1 cellular context compared by ENCODE assay signal in genomic region chr1:153953859-153954365, GRCh38.
A peak's percentile ranks its signal among the peaks of the same experiment; 100 is the strongest.
TF ChIP-seq lines count a peak whose summit lies in the region.

No MANE protein-coding gene starts in this region.

TF ChIP-seq in HepG2, 621 proteins besides CTCF, POLR2A, EP300 and RAD21 (continued from another document and continues in another):
- TF ChIP-seq ARID4A (CRISPR knock-in tag; IDR thresholded peaks at IDR 0.05; ENCODE audit: borderline replicate concordance) (peak; percentile 73), ZBTB21 (CRISPR knock-in tag; IDR thresholded peaks at IDR 0.05) (0 out of 2 replicates have a peak, but pooled peaks have one; percentile 18), MED13 (CRISPR knock-in tag; IDR thresholded peaks at IDR 0.05) (no peak), ZBED4 (CRISPR knock-in tag; IDR thresholded peaks at IDR 0.05; ENCODE audit: borderline replicate concordance) (peak; percentile 77; the same call in 1 of the 2 replicates), TFDP2 (CRISPR knock-in tag; IDR thresholded peaks at IDR 0.05) (peak; percentile 45; the same call in 1 of the 2 replicates), ZFP90 (CRISPR knock-in tag; IDR thresholded peaks at IDR 0.05; ENCODE audit: borderline replicate concordance) (no peak), ZNF44 (CRISPR knock-in tag; IDR thresholded peaks at IDR 0.05) (no peak), CBX5 (CRISPR knock-in tag; IDR thresholded peaks at IDR 0.05; ENCODE audit: borderline replicate concordance) (no peak), SATB2 (CRISPR knock-in tag; IDR thresholded peaks at IDR 0.05) (no peak), ZNF644 (CRISPR knock-in tag; IDR thresholded peaks at IDR 0.05; ENCODE audit: low read depth) (peak; percentile 98), CREM (IDR thresholded peaks at IDR 0.05) (peak; percentile 31; the same call in 1 of the 2 replicates), CREM (CRISPR knock-in tag; IDR thresholded peaks at IDR 0.05) (no peak), ZNF619 (CRISPR knock-in tag; IDR thresholded peaks at IDR 0.05) (peak; percentile 84; the same call in 1 of the 2 replicates), SOX13 (IDR thresholded peaks at IDR 0.05) (no peak), SOX13 (CRISPR knock-in tag; conservative IDR thresholded peaks at IDR 0.05 in 1 of 2, IDR thresholded peaks at IDR 0.05 in 1 of 2) (peak in 1 of 2 experiments; percentile 21; a peak in 1 of 4 replicates), GMEB1 (CRISPR knock-in tag; IDR thresholded peaks at IDR 0.05; ENCODE audit: borderline replicate concordance) (peak; percentile 39; the same call in 1 of the 2 replicates), ZNF350 (CRISPR knock-in tag; IDR thresholded peaks at IDR 0.05; ENCODE audit: borderline replicate concordance, low read depth) (peak; percentile 54; the same call in 1 of the 2 replicates), GATAD1 (CRISPR knock-in tag; IDR thresholded peaks at IDR 0.05) (peak; percentile 50; the same call in 1 of the 2 replicates), ZNF772 (CRISPR knock-in tag; IDR thresholded peaks at IDR 0.05) (0 out of 2 replicates have a peak, but pooled peaks have one; percentile 47), SOX5 (CRISPR knock-in tag; IDR thresholded peaks at IDR 0.05; ENCODE audit: borderline replicate concordance) (peak; percentile 54), KLF15 (CRISPR knock-in tag; IDR thresholded peaks at IDR 0.05; ENCODE audit: borderline replicate concordance) (no peak; the same call in 1 of the 2 replicates), ZFP36 (IDR thresholded peaks at IDR 0.05; ENCODE audit: borderline replicate concordance, low read depth, low read length, partially characterized antibody) (no peak), MATR3 (CRISPR knock-in tag; IDR thresholded peaks at IDR 0.05) (no peak), SCMH1 (CRISPR knock-in tag; IDR thresholded peaks at IDR 0.05; ENCODE audit: borderline replicate concordance) (no peak), FOXA3 (CRISPR knock-in tag; IDR thresholded peaks at IDR 0.05) (peak; percentile 98), ZNF878 (CRISPR knock-in tag; IDR thresholded peaks at IDR 0.05) (no peak), DZIP1 (CRISPR knock-in tag; IDR thresholded peaks at IDR 0.05) (no peak), ATF7 (IDR thresholded peaks at IDR 0.05) (no peak), ATF7 (CRISPR knock-in tag; IDR thresholded peaks at IDR 0.05) (no peak), MAX (IDR thresholded peaks at IDR 0.05) (no peak), DMAP1 (CRISPR knock-in tag; IDR thresholded peaks at IDR 0.05) (0 out of 2 replicates have a peak, but pooled peaks have one; percentile 48), ARNT2 (CRISPR knock-in tag; IDR thresholded peaks at IDR 0.05; ENCODE audit: low read depth) (no peak), ARID5B (CRISPR knock-in tag; IDR thresholded peaks at IDR 0.05) (peak; percentile 66), KDM6A (CRISPR knock-in tag; IDR thresholded peaks at IDR 0.05; ENCODE audit: low read depth) (peak; percentile 76), MED1 (CRISPR knock-in tag; IDR thresholded peaks at IDR 0.05) (peak; percentile 28; the same call in 1 of the 2 replicates), HMG20B (CRISPR knock-in tag; conservative IDR thresholded peaks at IDR 0.05) (no peak), ZNF33B (CRISPR knock-in tag; IDR thresholded peaks at IDR 0.05) (no peak), FOXM1 (CRISPR knock-in tag; IDR thresholded peaks at IDR 0.05) (no peak), HOXD1 (CRISPR knock-in tag; IDR thresholded peaks at IDR 0.05) (no peak), POLR2G (IDR thresholded peaks at IDR 0.05; ENCODE audit: low read depth, low read length) (0 out of 2 replicates have a peak, but pooled peaks have one; percentile 17)
